In the genomic region with DNA sequence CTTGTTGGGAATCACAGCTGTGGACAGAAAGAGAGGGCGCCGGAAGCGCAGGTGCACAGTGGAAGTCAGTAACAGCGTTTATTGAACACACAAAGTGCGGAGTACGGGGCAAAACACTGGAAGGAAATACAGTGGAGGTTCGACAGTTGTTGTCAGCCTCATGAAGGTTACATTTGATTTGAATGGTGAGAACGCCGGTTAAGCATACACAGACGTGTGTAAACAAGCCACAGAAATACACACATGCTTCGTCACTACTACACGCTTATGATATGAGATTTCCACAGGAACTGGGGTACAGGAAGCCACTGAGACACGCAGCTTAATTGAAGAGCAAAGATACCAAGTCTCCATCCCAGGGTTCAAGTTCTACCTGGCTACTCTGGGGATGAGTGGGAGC, we compare ENCODE assay signal across 22 cellular contexts. TPM values are rescaled to one million over a fixed set of nuclear protein-coding genes. Genes with fewer than 3 reads are reported as not detected.
"Had no signal": no experiment of that assay in that cellular context is flagged by ENCODE, and none has a peak within 500 bp of the region (broad histone marks: within the 10 kb centered on the region; RNA-seq: fewer than 3 reads in every experiment).

No MANE protein-coding gene starts in this region.

- H3K4me3 ChIP-seq: MG63, SJSA1, SK-N-MC had no signal

- H3K36me3 ChIP-seq: SJSA1 had no signal

- DNase-seq: Karpas-422, KG1, MG63, NCI-H1092, NCI-H1105 treated with DMSO at 0.1 percent for 48 hours, NCI-H1417 treated with DMSO at 0.1 percent for 48 hours, NCI-H146, NCI-H1694 treated with DMSO at 0.1 percent for 48 hours, NCI-H1930, NCI-H2081, NCI-H2107, NCI-H2227 treated with DMSO at 0.1 percent for 48 hours, NCI-H524, NCI-H526 treated with DMSO at 0.1 percent for 48 hours, NCI-H748 treated with DMSO at 0.1 percent for 48 hours, Right ventricle myocardium superior, RPMI8226, SIG-M5 had no signal

- H3K9me3 ChIP-seq: MG63, SJSA1 had no signal

- H3K27ac ChIP-seq: HL-60, SJSA1, SK-N-MC had no signal

- H3K4me1 ChIP-seq: SJSA1 had no signal

- H3K27me3 ChIP-seq: MG63, SJSA1 had no signal

RNA-seq across cellular contexts. Expression of gene CCKAR, which starts 12.0 kb away (rescaled TPM):
- total RNA-seq: NCI-H460, Right ventricle myocardium superior, SJSA1 had no signal
